In genomic region chr12:131460516-131460915, GRCh38 we compare ENCODE assay signal across 27 cellular contexts.
"Had no signal": no experiment of that assay in that cellular context is flagged by ENCODE, and none has a peak within 500 bp of the region (broad histone marks: within the 10 kb centered on the region; RNA-seq: fewer than 3 reads in every experiment).

No MANE protein-coding gene starts in this region.

- H3K4me1 Mint-ChIP-seq: activated CD4-positive, alpha-beta T cell treated with anti-CD3 and anti-CD28 coated beads for 36 hours; activated naive CD4-positive, alpha-beta T cell treated with anti-CD3 and anti-CD28 coated beads, Interleukin-2, amount 50 U/mL, for 24 hours; endodermal cell; naive thymus-derived CD4-positive, alpha-beta T cell; stimulated activated memory B cell treated with anti-CD40 and anti-IgM and Interleukin-4, amounts not matched to agents 10 μg/mL and 1 μg/mL and 100 μg/mL, for 72 hours; stimulated activated naive CD8-positive, alpha-beta T cell treated with anti-CD3 and anti-CD28 coated beads, Interleukin-15, amount 100 ng/mL, for 72 hours had no signal

- H3K9me3 ChIP-seq: heart right ventricle, left lung, right atrium auricular region, suprapubic skin, tibial artery, upper lobe of right lung had no signal

- DNase-seq: activated CD4-positive, alpha-beta T cell treated with anti-CD3 and anti-CD28 coated beads for 36 hours; activated CD4-positive, CD25-positive, alpha-beta regulatory T cell; activated CD8-positive, alpha-beta T cell treated with anti-CD3 and anti-CD28 coated beads, Interleukin-2, amount 10 ng/mL, durations not matched to agents 7 days and 5 days; activated gamma-delta T cell treated with Interleukin-2 at 50 U/mL for 16 hours; activated T-cell treated with anti-CD3 and anti-CD28 coated beads, Interleukin-2, amount 50 U/mL, for 1 hour; cerebellar nuclear complex; foreskin fibroblast; heart right ventricle; naive thymus-derived CD4-positive, alpha-beta T cell; stimulated activated CD4-positive, alpha-beta T cell treated with anti-CD3 and anti-CD28 coated beads, Interleukin-1b, Interleukin-23, amount 100 ng/mL, for 48 hours; stimulated activated CD4-positive, alpha-beta T cell treated with anti-CD3 and anti-CD28 coated beads, Interleukin-4, amount 100 ng/mL, for 4 hours; stimulated activated CD8-positive, alpha-beta memory T cell treated with anti-CD3 and anti-CD28 coated beads, Interleukin-4, amount 100 ng/mL, for 48 hours; stimulated activated naive CD8-positive, alpha-beta T cell treated with anti-CD3 and anti-CD28 coated beads, Interleukin-15, amount 100 ng/mL, for 72 hours; T-helper 1 cell; tibial artery had no signal

- H3K27ac ChIP-seq: coronary artery, heart right ventricle, left lung, parathyroid adenoma, right atrium auricular region, suprapubic skin, tibial artery, upper lobe of right lung had no signal

- H3K36me3 ChIP-seq: heart right ventricle, left lung, right atrium auricular region, suprapubic skin, tibial artery, upper lobe of right lung had no signal

- H3K4me3 ChIP-seq: coronary artery, heart right ventricle, left lung, right atrium auricular region, smooth muscle cell, suprapubic skin, tibial artery, upper lobe of right lung had no signal

- ATAC-seq: activated CD4-positive, alpha-beta T cell treated with anti-CD3 and anti-CD28 coated beads for 36 hours; activated CD8-positive, alpha-beta T cell treated with anti-CD3 and anti-CD28 coated beads, Interleukin-2, amount 10 ng/mL, durations not matched to agents 7 days and 5 days; esophagus mucosa; heart right ventricle; left lung; naive thymus-derived CD4-positive, alpha-beta T cell; stimulated activated memory B cell treated with anti-CD40 and anti-IgM and Interleukin-4, amounts not matched to agents 10 μg/mL and 1 μg/mL and 100 μg/mL, for 72 hours; stimulated activated naive CD8-positive, alpha-beta T cell treated with anti-CD3 and anti-CD28 coated beads, Interleukin-15, amount 100 ng/mL, for 72 hours; upper lobe of right lung had no signal

- H3K9me3 Mint-ChIP-seq: activated naive CD4-positive, alpha-beta T cell treated with anti-CD3 and anti-CD28 coated beads, Interleukin-2, amount 50 U/mL, for 24 hours; endodermal cell; stimulated activated naive CD8-positive, alpha-beta T cell treated with anti-CD3 and anti-CD28 coated beads, Interleukin-15, amount 100 ng/mL, for 72 hours; T-helper 2 cell treated with Interferon-gamma antibody and Interleukin-4, amounts not matched to agents 5 μg/mL and 100 μg/mL, for 36 hours had no signal

- H3K4me3 Mint-ChIP-seq: activated CD4-positive, alpha-beta T cell treated with anti-CD3 and anti-CD28 coated beads for 36 hours; activated CD8-positive, alpha-beta T cell treated with anti-CD3 and anti-CD28 coated beads, Interleukin-2, amount 10 ng/mL, durations not matched to agents 7 days and 5 days; activated naive CD4-positive, alpha-beta T cell treated with anti-CD3 and anti-CD28 coated beads, Interleukin-2, amount 50 U/mL, for 24 hours; endodermal cell; naive thymus-derived CD4-positive, alpha-beta T cell; stimulated activated memory B cell treated with anti-CD40 and anti-IgM and Interleukin-4, amounts not matched to agents 10 μg/mL and 1 μg/mL and 100 μg/mL, for 72 hours; stimulated activated naive CD8-positive, alpha-beta T cell treated with anti-CD3 and anti-CD28 coated beads, Interleukin-15, amount 100 ng/mL, for 72 hours; T-helper 2 cell treated with Interferon-gamma antibody and Interleukin-4, amounts not matched to agents 5 μg/mL and 100 μg/mL, for 36 hours had no signal

- H3K4me1 ChIP-seq: heart right ventricle, left lung, parathyroid adenoma, right atrium auricular region, suprapubic skin, tibial artery, upper lobe of right lung had no signal

- H3K36me3 Mint-ChIP-seq: activated naive CD4-positive, alpha-beta T cell treated with anti-CD3 and anti-CD28 coated beads, Interleukin-2, amount 50 U/mL, for 24 hours; stimulated activated memory B cell treated with anti-CD40 and anti-IgM and Interleukin-4, amounts not matched to agents 10 μg/mL and 1 μg/mL and 100 μg/mL, for 72 hours had no signal

- H3K27me3 ChIP-seq: right atrium auricular region had no signal
